Comparison of ENCODE assay signal across 24 cellular contexts in genomic region chr9:136137321-136138054, GRCh38. TPM values are rescaled to one million over a fixed set of nuclear protein-coding genes. Genes with fewer than 3 reads are reported as not detected.
DNase-seq lines count a peak whose midpoint lies in the region; ATAC-seq and TF ChIP-seq lines count a peak whose summit lies in the region.
"Had no signal": no experiment of that assay in that cellular context is flagged by ENCODE, and none has a peak within 500 bp of the region (broad histone marks: within the 10 kb centered on the region; RNA-seq: fewer than 3 reads in every experiment).

No MANE protein-coding gene starts in this region.

- intact Hi-C loops in Panc1 (cut with micrococcal nuclease; ENCODE audit: unreplicated experiment): no loop called here

- no TSS peak for BruUV-seq in Panc1 (replicated peaks; lab: Mats Ljungman, UMichigan)

- H3K4me3 ChIP-seq in BLaER1 (no peak overlapping the region), Panc1 (ENCODE audit: low read depth in 2 of 2, low read length in 2 of 2) (no peak overlapping the region)
- no peak overlapping the region for H3K4me3 ChIP-seq in CD8-positive, alpha-beta memory T cell (ENCODE audit: low read length)
- H3K4me3 ChIP-seq: GM23248, lung, neural progenitor cell, skin epidermis, tibial artery had no signal

- H3K4me1 Mint-ChIP-seq in glutamatergic neuron (ENCODE audit: low read depth, unreplicated experiment): peaks cover 3% of the 10 kb centered on the region
- peaks cover 0 to 10% (median 4%) of the 10 kb centered on the region in 3 donors for H3K4me1 Mint-ChIP-seq in CD8-positive, alpha-beta memory T cell

- H3K9ac ChIP-seq in BLaER1: no peak overlapping the region
- H3K9ac ChIP-seq: GM23248, neural progenitor cell had no signal

- H3K4me2 ChIP-seq in BLaER1: peak overlapping the region; percentile 47
- H3K4me2 ChIP-seq: neural progenitor cell had no signal

- no peak overlapping the region for H3K27ac ChIP-seq in BLaER1
- no peak overlapping the region for H3K27ac ChIP-seq in Panc1 (ENCODE audit: low read length)
- H3K27ac ChIP-seq in CD8-positive, alpha-beta memory T cell (ENCODE audit: low read depth, low read length): no peak overlapping the region
- H3K27ac ChIP-seq: GM23248, neural progenitor cell, skin epidermis, tibial artery had no signal

- H3K9me3 ChIP-seq in BLaER1 (no peaks in the 10 kb centered on the region), Panc1 (ENCODE audit: control insufficient read depth, insufficient read depth, low read depth, low read length) (no peaks in the 10 kb centered on the region)
- no peaks in the 10 kb centered on the region for H3K9me3 ChIP-seq in CD8-positive, alpha-beta memory T cell (ENCODE audit: low read length)
- H3K9me3 ChIP-seq: tibial artery had no signal

- in situ Hi-C loops in Panc1 (cut with HindIII; ENCODE audit: low pct_unique_long_range_greater_than_20kb, low sequenced_read_pairs): no loop called here

- ATAC-seq in Panc1 (0 out of 2 replicates have a peak, but pooled peaks have one; percentile 25), GM21447 (IDR thresholded peaks at IDR 0.05; ENCODE audit: unreplicated experiment) (no peak)

- peaks cover 2% of the 10 kb centered on the region for H3K9me3 Mint-ChIP-seq in glutamatergic neuron (ENCODE audit: unreplicated experiment)
- H3K9me3 Mint-ChIP-seq in CD8-positive, alpha-beta memory T cell: no peaks in the 10 kb centered on the region
- H3K9me3 Mint-ChIP-seq: activated naive CD4-positive, alpha-beta T cell treated with anti-CD3 and anti-CD28 coated beads, Interleukin-2, amount 50 U/mL, for 24 hours; CD4-positive, alpha-beta memory T cell; neural progenitor cell had no signal

- H3K27me3 Mint-ChIP-seq in glutamatergic neuron (ENCODE audit: unreplicated experiment): no peaks in the 10 kb centered on the region
- peaks cover 21% of the 10 kb centered on the region in 2 donors for H3K27me3 Mint-ChIP-seq in CD8-positive, alpha-beta memory T cell

- DNase-seq in DMS79 treated with DMSO at 0.1 percent for 48 hours (lab: John Stamatoyannopoulos, UW): peak; percentile 50
- DNase-seq in Panc1 (ENCODE audit: low read depth, low spot score): no peak
- peak; percentile 11 for DNase-seq in glutamatergic neuron
- DNase-seq in dedifferentiated amniotic fluid mesenchymal stem cell (ENCODE audit: extremely low spot score): no peak
- no peak for DNase-seq in HPDE6-E6E7 (ENCODE audit: extremely low spot score)
- no peak for DNase-seq in CD8-positive, alpha-beta memory T cell
- DNase-seq: activated CD4-positive, alpha-beta T cell treated with anti-CD3 and anti-CD28 coated beads for 4 hours; CD4-positive, alpha-beta memory T cell; cerebellar nuclear complex; effector CD4-positive, alpha-beta T cell; GM23248; MM.1S; NCI-H1436 treated with DMSO at 0.1 percent for 48 hours; NCI-H2171 treated with DMSO at 0.1 percent for 48 hours; SHP77; stimulated activated CD4-positive, alpha-beta T cell treated with anti-CD3 and anti-CD28 coated beads, Interleukin-1b, Interleukin-23, amount 100 ng/mL, for 48 hours; T-helper 1 cell; tibial artery had no signal

- H3K27me3 ChIP-seq in BLaER1 (peaks cover 29% of the 10 kb centered on the region), Panc1 (ENCODE audit: control insufficient read depth, insufficient read depth, low read length) (no peaks in the 10 kb centered on the region)
- peaks cover 4% of the 10 kb centered on the region for H3K27me3 ChIP-seq in CD8-positive, alpha-beta memory T cell (ENCODE audit: insufficient read depth, low read length, poor library complexity, severe bottlenecking)

- TF ChIP-seq CTCF in Panc1 (IDR thresholded peaks at IDR 0.05) (no peak), glutamatergic neuron (IDR thresholded peaks at IDR 0.05; ENCODE audit: partially characterized antibody, unreplicated experiment) (no peak)

- POLR2A ChIA-PET in Panc1 (lab: Charles Lee): no interaction called here
- POLR2A ChIA-PET in CD8-positive, alpha-beta memory T cell (lab: Charles Lee): no interaction called here

- no peaks in the 10 kb centered on the region for H3K36me3 Mint-ChIP-seq in glutamatergic neuron (ENCODE audit: unreplicated experiment)
- H3K36me3 Mint-ChIP-seq in CD8-positive, alpha-beta memory T cell: peaks cover 0 to 3% (median 0%) of the 10 kb centered on the region in 3 donors
- H3K36me3 Mint-ChIP-seq: activated naive CD4-positive, alpha-beta T cell treated with anti-CD3 and anti-CD28 coated beads, Interleukin-2, amount 50 U/mL, for 24 hours; CD4-positive, alpha-beta memory T cell; neural progenitor cell had no signal

- CTCF ChIA-PET in Panc1 (lab: Charles Lee): interaction anchor here (0.7 to 0.9 kb wide), 3 partner anchors 20 to 137 kb away, joined by 3 to 9 read pairs (median 6); no protein-coding TSS in a partner anchor
- CTCF ChIA-PET in CD8-positive, alpha-beta memory T cell (lab: Charles Lee): no interaction called here

- H4K20me1 ChIP-seq in BLaER1: no peaks in the 10 kb centered on the region

- H3K4me1 ChIP-seq in BLaER1 (peaks cover 65% of the 10 kb centered on the region), Panc1 (ENCODE audit: control insufficient read depth, insufficient read depth, low read length) (peaks cover 4% of the 10 kb centered on the region; the same call in 1 of the 2 replicates)
- H3K4me1 ChIP-seq in CD8-positive, alpha-beta memory T cell (ENCODE audit: insufficient read depth, low read length): no peaks in the 10 kb centered on the region

- H3K27ac Mint-ChIP-seq in glutamatergic neuron (ENCODE audit: unreplicated experiment): no peak overlapping the region
- H3K27ac Mint-ChIP-seq in CD8-positive, alpha-beta memory T cell: no peak overlapping the region
- H3K27ac Mint-ChIP-seq: activated naive CD4-positive, alpha-beta T cell treated with anti-CD3 and anti-CD28 coated beads, Interleukin-2, amount 50 U/mL, for 24 hours; CD4-positive, alpha-beta memory T cell; neural progenitor cell had no signal

- H3K4me3 Mint-ChIP-seq in glutamatergic neuron (ENCODE audit: unreplicated experiment): no peak overlapping the region
- H3K4me3 Mint-ChIP-seq in CD8-positive, alpha-beta memory T cell: no peak overlapping the region
- H3K4me3 Mint-ChIP-seq: activated naive CD4-positive, alpha-beta T cell treated with anti-CD3 and anti-CD28 coated beads, Interleukin-2, amount 50 U/mL, for 24 hours; neural progenitor cell had no signal

- H3K36me3 ChIP-seq in BLaER1 (no peaks in the 10 kb centered on the region), Panc1 (ENCODE audit: control insufficient read depth, insufficient read depth, low read length) (no peaks in the 10 kb centered on the region)
- no peaks in the 10 kb centered on the region for H3K36me3 ChIP-seq in CD8-positive, alpha-beta memory T cell (ENCODE audit: insufficient read depth, low read length)
- H3K36me3 ChIP-seq: neural progenitor cell, tibial artery had no signal

RNA-seq across cellular contexts. Expression of gene TMEM250, which starts 18.8 kb away (rescaled TPM):
- total RNA-seq in Panc1 (2021; ENCODE audit: unreplicated experiment) (34.0 TPM), glutamatergic neuron (ENCODE audit: unreplicated experiment) (16.0 TPM)
- polyA plus RNA-seq in Panc1 (2012; ENCODE audit: insufficient read length): 41.1 TPM
- total RNA-seq in CD8-positive, alpha-beta memory T cell: 10 to 100 TPM; 46.4 to 50.2 TPM
- 74.9 TPM for polyA plus RNA-seq in CD8-positive, alpha-beta memory T cell

RNA-seq across cellular contexts. Expression of gene NACC2, which starts 42.4 kb away (rescaled TPM):
- 62.0 TPM for total RNA-seq in Panc1 (2021; ENCODE audit: unreplicated experiment)
- polyA plus RNA-seq in Panc1 (2012; ENCODE audit: insufficient read length): 46.2 TPM
- total RNA-seq in glutamatergic neuron (ENCODE audit: unreplicated experiment): 3.9 TPM
- 1 to 10 TPM; 9.0 to 9.1 TPM for total RNA-seq in CD8-positive, alpha-beta memory T cell
- polyA plus RNA-seq in CD8-positive, alpha-beta memory T cell: 2.9 TPM

Comparison
In these comparisons a context has a peak if more than half of its experiments do, and no peak if none do; other contexts are left out.
1. DNase-seq: peak in DMS79 treated with DMSO at 0.1 percent for 48 hours (single experiment) and glutamatergic neuron (single experiment); none in Panc1 (single experiment), dedifferentiated amniotic fluid mesenchymal stem cell (single experiment), HPDE6-E6E7 (single experiment) and CD8-positive, alpha-beta memory T cell (0 of 5).